26 cellular contexts compared by ENCODE assay signal in genomic region chr14:105077649-105077995, GRCh38. TPM values are rescaled to one million over a fixed set of nuclear protein-coding genes. Genes with fewer than 3 reads are reported as not detected.
A peak's percentile ranks its signal among the peaks of the same experiment; 100 is the strongest.
DNase-seq lines count a peak whose midpoint lies in the region; ATAC-seq and TF ChIP-seq lines count a peak whose summit lies in the region.
"Had no signal": no experiment of that assay in that cellular context is flagged by ENCODE, and none has a peak within 500 bp of the region (broad histone marks: within the 10 kb centered on the region; RNA-seq: fewer than 3 reads in every experiment).

No MANE protein-coding gene starts in this region.

- H3K27ac ChIP-seq in BLaER1 treated with 17β-estradiol and CSF1 and Interleukin-3, amounts not matched to agents 10 nM and 100 nM = no peak overlapping the region
- H3K27ac ChIP-seq in HEK293 (ENCODE audit: extremely low read depth, low read depth, low read length) (no peak overlapping the region), neural progenitor cell (no peak overlapping the region)
- H3K27ac ChIP-seq: dorsolateral prefrontal cortex, pancreas, thoracic aorta had no signal

- no peaks in the 10 kb centered on the region for H3K9me3 Mint-ChIP-seq in effector memory CD8-positive, alpha-beta T cell
- H3K9me3 Mint-ChIP-seq in natural killer cell treated with Interleukin-12 subunit alpha and Interleukin-12 subunit beta and Interleukin-15 and Interleukin-18, amount 100 ng/mL, for 72 hours = no peaks in the 10 kb centered on the region
- peaks cover 9% of the 10 kb centered on the region for H3K9me3 Mint-ChIP-seq in neural progenitor cell
- H3K9me3 Mint-ChIP-seq: activated CD4-positive, alpha-beta memory T cell treated with anti-CD3 and anti-CD28 coated beads, Interleukin-2, amount 10 ng/mL, durations not matched to agents 7 days and 5 days; activated naive CD4-positive, alpha-beta T cell treated with anti-CD3 and anti-CD28 coated beads, Interleukin-2, amount 10 ng/mL, durations not matched to agents 7 days and 5 days; HFFc6; stimulated activated naive B cell treated with anti-CD40 and anti-IgM and Interleukin-4, amounts not matched to agents 10 μg/mL and 1 μg/mL and 100 μg/mL, for 72 hours had no signal

- no peaks in the 10 kb centered on the region for H4K20me1 ChIP-seq in BLaER1 treated with 17β-estradiol and CSF1 and Interleukin-3, amounts not matched to agents 10 nM and 100 nM
- no peaks in the 10 kb centered on the region for H4K20me1 ChIP-seq in neural progenitor cell (ENCODE audit: low read depth)

- no peak overlapping the region for H3K9ac ChIP-seq in BLaER1 treated with 17β-estradiol and CSF1 and Interleukin-3, amounts not matched to agents 10 nM and 100 nM
- no peak overlapping the region for H3K9ac ChIP-seq in neural progenitor cell

- H3K79me2 ChIP-seq in neural progenitor cell (ENCODE audit: low read depth) = no peaks in the 10 kb centered on the region

- peak overlapping the region; percentile 62 to 76 for H3K4me3 Mint-ChIP-seq in effector memory CD8-positive, alpha-beta T cell
- H3K4me3 Mint-ChIP-seq in natural killer cell treated with Interleukin-12 subunit alpha and Interleukin-12 subunit beta and Interleukin-15 and Interleukin-18, amount 100 ng/mL, for 72 hours = peak overlapping the region; percentile 82
- H3K4me3 Mint-ChIP-seq in neural progenitor cell = no peak overlapping the region
- H3K4me3 Mint-ChIP-seq: activated CD4-positive, alpha-beta memory T cell treated with anti-CD3 and anti-CD28 coated beads, Interleukin-2, amount 10 ng/mL, durations not matched to agents 7 days and 5 days; HFFc6; stimulated activated naive B cell treated with anti-CD40 and anti-IgM and Interleukin-4, amounts not matched to agents 10 μg/mL and 1 μg/mL and 100 μg/mL, for 72 hours had no signal

- H3K4me3 ChIP-seq in BLaER1 treated with 17β-estradiol and CSF1 and Interleukin-3, amounts not matched to agents 10 nM and 100 nM = no peak overlapping the region
- H3K4me3 ChIP-seq in HEK293 (ENCODE audit: low read depth, low read length) = no peak overlapping the region
- H3K4me3 ChIP-seq in neural progenitor cell = no peak overlapping the region
- H3K4me3 ChIP-seq: dorsolateral prefrontal cortex, pancreas, thoracic aorta had no signal

- peak overlapping the region in 10 of 11 experiments; percentile 78 to 99 (median 95); a peak in 20 of 22 replicates for H3K4me2 ChIP-seq in BLaER1 treated with 17β-estradiol and CSF1 and Interleukin-3, amounts not matched to agents 10 nM and 100 nM
- no peak overlapping the region for H3K4me2 ChIP-seq in neural progenitor cell

- no peak for DNase-seq in effector memory CD8-positive, alpha-beta T cell
- DNase-seq in natural killer cell treated with Interleukin-12 subunit alpha and Interleukin-12 subunit beta and Interleukin-15 and Interleukin-18, amount 100 ng/mL, for 72 hours (ENCODE audit: low spot score) = no peak
- DNase-seq in neural progenitor cell (ENCODE audit: low spot score) = no peak
- DNase-seq in NCI-H1694 (lab: John Stamatoyannopoulos, UW) = no peak
- DNase-seq in DMS79 (lab: John Stamatoyannopoulos, UW) = no peak
- DNase-seq: activated CD4-positive, alpha-beta memory T cell treated with anti-CD3 and anti-CD28 coated beads, Interleukin-2, amount 10 ng/mL, durations not matched to agents 7 days and 5 days; activated CD4-positive, CD25-positive, alpha-beta regulatory T cell; activated T-cell treated with anti-CD3 and anti-CD28 coated beads, Interleukin-2, amount 50 U/mL, for 1 hour; central memory CD4-positive, alpha-beta T cell; DMS53; dorsolateral prefrontal cortex; GDM1; glutamatergic neuron; HFFc6; mesenchymal stem cell; NCI-H1105 treated with DMSO at 0.1 percent for 48 hours; NCI-H2029 treated with DMSO at 0.1 percent for 48 hours; OCI-M1; pancreas; Right ventricle myocardium superior; stimulated activated CD4-positive, alpha-beta T cell treated with anti-CD3 and anti-CD28 coated beads, Interleukin-2, amount 100 ng/mL, for 48 hours; stimulated activated naive B cell treated with anti-CD40 and anti-IgM and Interleukin-4, amounts not matched to agents 10 μg/mL and 1 μg/mL and 100 μg/mL, for 72 hours had no signal

- H3K4me1 Mint-ChIP-seq in effector memory CD8-positive, alpha-beta T cell (ENCODE audit: low read depth in 2 of 2) = peaks cover 24 to 28% of the 10 kb centered on the region in 2 donors
- H3K4me1 Mint-ChIP-seq in natural killer cell treated with Interleukin-12 subunit alpha and Interleukin-12 subunit beta and Interleukin-15 and Interleukin-18, amount 100 ng/mL, for 72 hours (ENCODE audit: low read depth in 2 of 2) = peaks cover 19 to 36% of the 10 kb centered on the region in 2 donors
- peaks cover 9% of the 10 kb centered on the region for H3K4me1 Mint-ChIP-seq in neural progenitor cell

- POLR2A ChIA-PET in HEK293 (lab: Yijun Ruan, JAX) = no interaction called here

- CTCF ChIA-PET in HEK293 (lab: Yijun Ruan, JAX) = interaction anchor here (1.5 kb wide), 1 partner anchor 13 kb away, joined by 5 read pairs; no protein-coding TSS in a partner anchor

- H2AFZ ChIP-seq in neural progenitor cell (replicated peaks) = no peak overlapping the region

- H3K36me3 ChIP-seq in BLaER1 treated with 17β-estradiol and CSF1 and Interleukin-3, amounts not matched to agents 10 nM and 100 nM = no peaks in the 10 kb centered on the region
- H3K36me3 ChIP-seq in HEK293 (ENCODE audit: control insufficient read depth in 2 of 2, insufficient read depth in 1 of 2, low read length in 2 of 2) (no peaks in the 10 kb centered on the region), neural progenitor cell (no peaks in the 10 kb centered on the region)
- H3K36me3 ChIP-seq: pancreas, thoracic aorta had no signal

- H3K27me3 ChIP-seq in BLaER1 treated with 17β-estradiol and CSF1 and Interleukin-3, amounts not matched to agents 10 nM and 100 nM = no peaks in the 10 kb centered on the region
- H3K27me3 ChIP-seq in neural progenitor cell = no peaks in the 10 kb centered on the region
- H3K27me3 ChIP-seq: pancreas had no signal

- peaks cover 46 to 57% (median 54%) of the 10 kb centered on the region in 10 experiments for H3K4me1 ChIP-seq in BLaER1 treated with 17β-estradiol and CSF1 and Interleukin-3, amounts not matched to agents 10 nM and 100 nM
- H3K4me1 ChIP-seq in HEK293 (ENCODE audit: control insufficient read depth, insufficient read depth, low read length) (no peaks in the 10 kb centered on the region), neural progenitor cell (peaks cover 24% of the 10 kb centered on the region)
- H3K4me1 ChIP-seq: pancreas had no signal

- H3K9me3 ChIP-seq in BLaER1 treated with 17β-estradiol and CSF1 and Interleukin-3, amounts not matched to agents 10 nM and 100 nM (replicated peaks in 1 of 11) = peaks cover 0 to 12% (median 7%) of the 10 kb centered on the region in 11 experiments; a peak in 7 of 22 replicates
- H3K9me3 ChIP-seq in HEK293 (ENCODE audit: control insufficient read depth, insufficient read depth, low read depth, low read length) (no peaks in the 10 kb centered on the region), neural progenitor cell (ENCODE audit: low read depth) (no peaks in the 10 kb centered on the region)
- H3K9me3 ChIP-seq: pancreas, thoracic aorta had no signal

- ATAC-seq in effector memory CD8-positive, alpha-beta T cell (replicated peaks) = no peak
- ATAC-seq in natural killer cell treated with Interleukin-12 subunit alpha and Interleukin-12 subunit beta and Interleukin-15 and Interleukin-18, amount 100 ng/mL, for 72 hours = no peak
- ATAC-seq: stimulated activated naive B cell treated with anti-CD40 and anti-IgM and Interleukin-4, amounts not matched to agents 10 μg/mL and 1 μg/mL and 100 μg/mL, for 72 hours had no signal

- peaks cover 3% of the 10 kb centered on the region for H3K36me3 Mint-ChIP-seq in effector memory CD8-positive, alpha-beta T cell (ENCODE audit: insufficient read depth)
- no peaks in the 10 kb centered on the region for H3K36me3 Mint-ChIP-seq in natural killer cell treated with Interleukin-12 subunit alpha and Interleukin-12 subunit beta and Interleukin-15 and Interleukin-18, amount 100 ng/mL, for 72 hours
- no peaks in the 10 kb centered on the region for H3K36me3 Mint-ChIP-seq in neural progenitor cell
- H3K36me3 Mint-ChIP-seq: activated naive CD4-positive, alpha-beta T cell treated with anti-CD3 and anti-CD28 coated beads, Interleukin-2, amount 10 ng/mL, durations not matched to agents 7 days and 5 days; stimulated activated naive B cell treated with anti-CD40 and anti-IgM and Interleukin-4, amounts not matched to agents 10 μg/mL and 1 μg/mL and 100 μg/mL, for 72 hours had no signal

- H3K27ac Mint-ChIP-seq in effector memory CD8-positive, alpha-beta T cell = peak overlapping the region; percentile 46 to 83
- peak overlapping the region; percentile 45 to 67 for H3K27ac Mint-ChIP-seq in natural killer cell treated with Interleukin-12 subunit alpha and Interleukin-12 subunit beta and Interleukin-15 and Interleukin-18, amount 100 ng/mL, for 72 hours
- H3K27ac Mint-ChIP-seq in neural progenitor cell = no peak overlapping the region
- H3K27ac Mint-ChIP-seq: activated CD4-positive, alpha-beta memory T cell treated with anti-CD3 and anti-CD28 coated beads, Interleukin-2, amount 10 ng/mL, durations not matched to agents 7 days and 5 days; HFFc6; stimulated activated naive B cell treated with anti-CD40 and anti-IgM and Interleukin-4, amounts not matched to agents 10 μg/mL and 1 μg/mL and 100 μg/mL, for 72 hours had no signal

- TF ChIP-seq CTCF in HEK293 (tag by site-specific recombination; IDR thresholded peaks at IDR 0.05) (no peak), neural progenitor cell (IDR thresholded peaks at IDR 0.05) (no peak)

- peaks cover 13% of the 10 kb centered on the region for H3F3A ChIP-seq in neural progenitor cell (ENCODE audit: low read depth)

- H3K27me3 Mint-ChIP-seq in effector memory CD8-positive, alpha-beta T cell = no peaks in the 10 kb centered on the region
- H3K27me3 Mint-ChIP-seq in natural killer cell treated with Interleukin-12 subunit alpha and Interleukin-12 subunit beta and Interleukin-15 and Interleukin-18, amount 100 ng/mL, for 72 hours = no peaks in the 10 kb centered on the region
- H3K27me3 Mint-ChIP-seq in neural progenitor cell (ENCODE audit: insufficient read depth, low read depth) = peaks cover 5% of the 10 kb centered on the region
- H3K27me3 Mint-ChIP-seq: stimulated activated naive B cell treated with anti-CD40 and anti-IgM and Interleukin-4, amounts not matched to agents 10 μg/mL and 1 μg/mL and 100 μg/mL, for 72 hours had no signal

RNA-seq across cellular contexts. Expression of gene GPR132, which starts 12.4 kb away (rescaled TPM):
- total RNA-seq in natural killer cell treated with Interleukin-12 subunit alpha and Interleukin-12 subunit beta and Interleukin-15 and Interleukin-18, amount 100 ng/mL, for 72 hours = 10 to 100 TPM; 80.9 to 88.3 TPM
- total RNA-seq in neural progenitor cell (ENCODE audit: low replicate concordance) = 0.22 and 0.51 TPM in 2 replicates

RNA-seq across cellular contexts. Expression of gene CDCA4, which starts 56.7 kb away (rescaled TPM):
- total RNA-seq in natural killer cell treated with Interleukin-12 subunit alpha and Interleukin-12 subunit beta and Interleukin-15 and Interleukin-18, amount 100 ng/mL, for 72 hours = 10 to 100 TPM; 39.9 to 71.5 TPM
- total RNA-seq in neural progenitor cell (ENCODE audit: low replicate concordance) = 56.6 and 102 TPM in 2 replicates

Comparison
In these comparisons a context has a peak if more than half of its experiments do, and no peak if none do; other contexts are left out.
1. RNA of gene GPR132, which starts 12.4 kb away (total RNA-seq): 80.9 to 88.3 TPM in natural killer cell treated with Interleukin-12 subunit alpha and Interleukin-12 subunit beta and Interleukin-15 and Interleukin-18, amount 100 ng/mL, for 72 hours; 0.22 to 0.51 TPM in neural progenitor cell; every median in the first group is over 10 times any median in the second.